ENCODE assay signal across 25 cellular contexts in the genomic region with DNA sequence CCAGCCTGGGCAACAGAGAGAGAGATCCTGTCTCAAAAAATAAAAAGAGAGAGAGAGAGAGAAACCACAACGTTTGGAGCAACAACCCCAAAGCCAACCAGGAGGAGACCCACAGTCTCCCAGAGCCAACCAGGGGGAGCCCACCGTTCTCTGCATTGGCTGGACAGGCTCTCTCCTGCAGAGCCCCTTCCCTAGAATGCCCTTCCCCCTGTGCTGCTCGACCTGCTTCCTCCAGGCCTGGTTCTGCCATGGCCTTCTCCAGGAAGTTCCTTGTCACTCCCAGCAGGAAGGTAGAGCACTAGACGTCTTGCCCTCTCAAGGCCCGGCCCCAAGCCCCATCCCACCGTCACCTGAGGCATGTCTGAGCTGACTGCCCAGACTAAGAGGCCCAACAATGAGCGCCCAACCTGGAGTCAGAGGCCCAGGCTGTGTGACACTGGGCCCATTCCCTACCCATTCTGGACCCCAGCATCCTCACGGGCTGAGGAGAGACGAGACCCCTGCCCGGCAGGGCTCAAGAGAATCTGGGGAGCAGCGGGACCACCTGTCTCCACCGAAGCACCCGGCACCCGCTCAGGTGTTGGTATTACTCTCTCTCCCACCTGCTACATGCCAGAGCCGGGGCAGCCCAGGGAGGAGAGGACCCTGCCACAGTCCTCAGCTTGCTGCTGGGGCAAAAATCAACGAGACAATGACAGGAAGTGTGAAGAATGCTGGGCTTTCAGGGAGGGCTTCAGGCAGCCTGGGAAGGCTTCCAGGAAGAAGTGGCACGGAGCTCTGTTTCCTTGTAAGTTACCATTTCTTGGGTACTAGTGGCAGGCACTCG.
"Had no signal": no experiment of that assay in that cellular context is flagged by ENCODE, and none has a peak within 500 bp of the region (broad histone marks: within the 10 kb centered on the region; RNA-seq: fewer than 3 reads in every experiment).

No MANE protein-coding gene starts in this region.

- H3K27me3 Mint-ChIP-seq: activated naive CD8-positive, alpha-beta T cell treated with anti-CD3 and anti-CD28 coated beads for 36 hours; activated T-cell treated with anti-CD3 and anti-CD28 coated beads, Interleukin-2, amount 50 U/mL, for 24 hours had no signal

- ATAC-seq: activated T-helper 17 cell treated with anti-CD3 and anti-CD28 coated beads, Interleukin-2, amount 50 U/mL, for 72 hours; left cardiac atrium; mucosa of descending colon; right cardiac atrium had no signal

- H3K9me3 Mint-ChIP-seq: activated naive CD8-positive, alpha-beta T cell treated with anti-CD3 and anti-CD28 coated beads for 36 hours; activated T-cell treated with anti-CD3 and anti-CD28 coated beads, Interleukin-2, amount 50 U/mL, for 24 hours; activated T-helper 17 cell treated with anti-CD3 and anti-CD28 coated beads, Interleukin-2, amount 50 U/mL, for 72 hours; nephron progenitor cell had no signal

- H3K9me3 ChIP-seq: mucosa of descending colon, prostate gland, suprapubic skin, transverse colon, uterus had no signal

- H3K27ac Mint-ChIP-seq: activated naive CD8-positive, alpha-beta T cell treated with anti-CD3 and anti-CD28 coated beads for 36 hours; activated T-cell treated with anti-CD3 and anti-CD28 coated beads, Interleukin-2, amount 50 U/mL, for 24 hours; activated T-helper 17 cell treated with anti-CD3 and anti-CD28 coated beads, Interleukin-2, amount 50 U/mL, for 72 hours; memory B cell had no signal

- H3K27me3 ChIP-seq: suprapubic skin, transverse colon, uterus had no signal

- H3K4me3 Mint-ChIP-seq: activated naive CD8-positive, alpha-beta T cell treated with anti-CD3 and anti-CD28 coated beads for 36 hours; activated T-cell treated with anti-CD3 and anti-CD28 coated beads, Interleukin-2, amount 50 U/mL, for 24 hours; activated T-helper 17 cell treated with anti-CD3 and anti-CD28 coated beads, Interleukin-2, amount 50 U/mL, for 72 hours; memory B cell; nephron progenitor cell had no signal

- H3K27ac ChIP-seq: prostate gland, stomach, suprapubic skin, transverse colon, uterus, WERI-Rb-1 had no signal

- H3K4me3 ChIP-seq: mucosa of descending colon, prostate gland, stomach, suprapubic skin, transverse colon, uterus had no signal

- H3K4me1 ChIP-seq: prostate gland, stomach, suprapubic skin, transverse colon, uterus had no signal

- H3K4me1 Mint-ChIP-seq: activated naive CD8-positive, alpha-beta T cell treated with anti-CD3 and anti-CD28 coated beads for 36 hours; activated T-helper 17 cell treated with anti-CD3 and anti-CD28 coated beads, Interleukin-2, amount 50 U/mL, for 72 hours; memory B cell had no signal

- H3K36me3 ChIP-seq: prostate gland, stomach, suprapubic skin, transverse colon, uterus, WERI-Rb-1 had no signal

- DNase-seq: activated CD4-positive, alpha-beta T cell treated with anti-CD3 and anti-CD28 coated beads for 1 hour; activated CD8-positive, alpha-beta memory T cell treated with anti-CD3 and anti-CD28 coated beads for 24 hours; activated CD8-positive, alpha-beta memory T cell treated with anti-CD3 and anti-CD28 coated beads, Interleukin-2, amount 50 U/mL, for 4 hours; activated naive CD8-positive, alpha-beta T cell treated with anti-CD3 and anti-CD28 coated beads for 36 hours; activated T-cell treated with anti-CD3 and anti-CD28 coated beads, Interleukin-2, amount 50 U/mL, for 24 hours; central memory CD4-positive, alpha-beta T cell; dermis blood vessel endothelial cell; effector CD8-positive, alpha-beta T cell; foreskin melanocyte; islet precursor cell; left cardiac atrium; nephron progenitor cell; stimulated activated CD4-positive, alpha-beta T cell treated with anti-CD3 and anti-CD28 coated beads, Interleukin-12 subunit alpha, Interleukin-12 subunit beta, amount 100 ng/mL, for 4 hours; stimulated activated CD4-positive, alpha-beta T cell treated with anti-CD3 and anti-CD28 coated beads, Interleukin-4, amount 100 ng/mL, for 4 hours; stomach; T-helper 1 cell; transverse colon; uterus; WERI-Rb-1 had no signal

- H3K36me3 Mint-ChIP-seq: activated naive CD8-positive, alpha-beta T cell treated with anti-CD3 and anti-CD28 coated beads for 36 hours; memory B cell had no signal
